In the genomic region with DNA sequence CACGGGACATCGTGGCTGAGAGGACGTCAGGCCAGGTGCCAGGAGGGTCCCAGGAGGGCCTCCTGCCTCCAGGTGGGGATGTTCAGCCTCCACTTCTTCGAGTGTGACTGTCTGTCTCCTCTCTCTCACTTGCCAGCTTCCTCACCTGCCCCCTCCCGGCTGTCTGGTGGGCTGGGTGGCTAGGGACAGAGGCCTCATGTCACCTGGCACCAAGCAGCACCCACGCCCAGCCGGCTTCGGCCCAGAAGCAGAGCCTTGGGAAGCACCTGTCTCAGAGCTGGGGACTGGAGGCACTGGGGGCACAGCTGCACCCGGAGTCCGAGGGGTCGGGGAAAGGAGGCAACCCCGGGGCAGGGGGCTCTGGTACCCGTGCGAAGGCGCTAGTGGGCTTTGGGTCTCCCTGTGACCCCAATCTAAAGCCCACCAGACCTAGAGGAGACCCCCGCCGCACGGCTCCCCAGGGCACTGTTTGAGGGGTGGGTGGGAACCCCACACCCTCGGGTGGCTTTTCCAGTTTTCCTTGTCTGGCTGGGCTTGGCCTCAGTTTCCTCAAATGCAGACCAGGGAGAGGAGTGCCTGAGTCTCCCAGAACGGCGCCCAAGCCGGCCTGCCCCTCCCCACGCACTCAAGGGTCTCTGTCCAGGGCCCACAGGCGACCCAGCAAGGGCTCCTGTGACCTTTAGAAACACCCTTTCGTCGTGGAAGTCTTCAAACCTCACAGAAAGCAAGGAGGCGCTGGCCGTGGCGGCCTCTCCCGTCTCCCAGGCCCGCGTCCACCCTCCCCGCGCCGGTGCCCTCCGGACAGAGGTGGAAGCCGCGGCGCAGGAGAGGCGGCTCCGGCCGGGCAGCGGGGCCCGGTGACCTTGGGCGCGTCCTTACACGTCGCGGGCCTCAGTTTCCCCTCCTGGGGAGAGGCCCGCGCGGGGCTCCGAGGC, we compare ENCODE assay signal across 9 cellular contexts. TPM values are rescaled to one million over a fixed set of nuclear protein-coding genes. Genes with fewer than 3 reads are reported as not detected.
DNase-seq lines count a peak whose midpoint lies in the region; ATAC-seq and TF ChIP-seq lines count a peak whose summit lies in the region.
"Had no signal": no experiment of that assay in that cellular context is flagged by ENCODE, and none has a peak within 500 bp of the region (broad histone marks: within the 10 kb centered on the region; RNA-seq: fewer than 3 reads in every experiment).

No MANE protein-coding gene starts in this region.

- WGBS in smooth muscle cell (ENCODE audit: low lambda C conversion rate): 35% methylated on average over 45 of the region's 53 CpGs

- H3K27me3 ChIP-seq in smooth muscle cell (ENCODE audit: low read depth): peaks cover 31% of the 10 kb centered on the region

- H3F3A ChIP-seq in smooth muscle cell (ENCODE audit: low read depth): no peaks in the 10 kb centered on the region

- no peaks in the 10 kb centered on the region for H3K36me3 Mint-ChIP-seq in activated CD4-positive, alpha-beta memory T cell treated with anti-CD3 and anti-CD28 coated beads, Interleukin-2, amount 10 ng/mL, durations not matched to agents 7 days and 5 days (ENCODE audit: low read depth)
- H3K36me3 Mint-ChIP-seq in activated CD4-positive, alpha-beta memory T cell treated with anti-CD3 and anti-CD28 coated beads for 36 hours: no peaks in the 10 kb centered on the region

- CTCF ChIA-PET in activated CD4-positive, alpha-beta memory T cell treated with anti-CD3 and anti-CD28 coated beads, Interleukin-2, amount 10 ng/mL, durations not matched to agents 7 days and 5 days (lab: Charles Lee): no interaction called here
- CTCF ChIA-PET in activated CD4-positive, alpha-beta memory T cell treated with anti-CD3 and anti-CD28 coated beads for 36 hours (lab: Charles Lee): interaction anchor here (0.6 to 1.3 kb wide), 5 partner anchors 11 to 122 kb away, joined by 3 to 6 read pairs (median 3); a partner anchor contains a TSS

- H3K27ac ChIP-seq in cingulate gyrus (ENCODE audit: low read depth, low read length) (peak overlapping the region; percentile 94), smooth muscle cell (ENCODE audit: low read depth) (no peak overlapping the region)

- H3K4me2 ChIP-seq in smooth muscle cell: peak overlapping the region; percentile 78

- H3K27me3 Mint-ChIP-seq in activated CD4-positive, alpha-beta memory T cell treated with anti-CD3 and anti-CD28 coated beads, Interleukin-2, amount 10 ng/mL, durations not matched to agents 7 days and 5 days: peaks cover 20% of the 10 kb centered on the region
- peaks cover 14% of the 10 kb centered on the region for H3K27me3 Mint-ChIP-seq in activated CD4-positive, alpha-beta memory T cell treated with anti-CD3 and anti-CD28 coated beads for 36 hours

- ATAC-seq in HG03108 (IDR thresholded peaks at IDR 0.05; ENCODE audit: unreplicated experiment) (no peak), HG03521 (IDR thresholded peaks at IDR 0.05; ENCODE audit: unreplicated experiment) (no peak), GM19452 (IDR thresholded peaks at IDR 0.05; ENCODE audit: unreplicated experiment) (no peak)

- no peaks in the 10 kb centered on the region for H3K4me1 ChIP-seq in smooth muscle cell (ENCODE audit: low read depth)

- H3K36me3 ChIP-seq in smooth muscle cell (ENCODE audit: low read depth): no peaks in the 10 kb centered on the region
- H3K36me3 ChIP-seq: adrenal gland had no signal

- no peaks in the 10 kb centered on the region for H3K9me3 ChIP-seq in smooth muscle cell (replicated peaks; ENCODE audit: low read depth)
- H3K9me3 ChIP-seq: adrenal gland had no signal

- H3K4me3 ChIP-seq in smooth muscle cell: peak overlapping the region; percentile 32

- H3K9ac ChIP-seq in smooth muscle cell (ENCODE audit: low read depth): no peak overlapping the region

- H3K9me3 Mint-ChIP-seq in activated CD4-positive, alpha-beta memory T cell treated with anti-CD3 and anti-CD28 coated beads, Interleukin-2, amount 10 ng/mL, durations not matched to agents 7 days and 5 days: no peaks in the 10 kb centered on the region
- H3K9me3 Mint-ChIP-seq in activated CD4-positive, alpha-beta memory T cell treated with anti-CD3 and anti-CD28 coated beads for 36 hours: no peaks in the 10 kb centered on the region

- no peaks in the 10 kb centered on the region for H3K79me2 ChIP-seq in smooth muscle cell (ENCODE audit: low read depth)

- no peak overlapping the region for H2AFZ ChIP-seq in smooth muscle cell (ENCODE audit: low read depth)

- intact Hi-C loops in activated CD4-positive, alpha-beta memory T cell treated with anti-CD3 and anti-CD28 coated beads for 36 hours (cut with micrococcal nuclease): loop anchor here (2.0 to 10.0 kb wide), 4 partner anchors 22 to 143 kb away; a partner anchor contains a TSS

- POLR2A ChIA-PET in activated CD4-positive, alpha-beta memory T cell treated with anti-CD3 and anti-CD28 coated beads, Interleukin-2, amount 10 ng/mL, durations not matched to agents 7 days and 5 days (lab: Charles Lee): interaction anchor here (0.8 kb wide), 1 partner anchor 43 kb away, joined by 3 read pairs; no protein-coding TSS in a partner anchor
- POLR2A ChIA-PET in activated CD4-positive, alpha-beta memory T cell treated with anti-CD3 and anti-CD28 coated beads for 36 hours (lab: Charles Lee): no interaction called here

- peak overlapping the region; percentile 35 for H3K4me3 Mint-ChIP-seq in activated CD4-positive, alpha-beta memory T cell treated with anti-CD3 and anti-CD28 coated beads, Interleukin-2, amount 10 ng/mL, durations not matched to agents 7 days and 5 days
- H3K4me3 Mint-ChIP-seq in activated CD4-positive, alpha-beta memory T cell treated with anti-CD3 and anti-CD28 coated beads for 36 hours: no peak overlapping the region

- no peak overlapping the region for H3K27ac Mint-ChIP-seq in activated CD4-positive, alpha-beta memory T cell treated with anti-CD3 and anti-CD28 coated beads, Interleukin-2, amount 10 ng/mL, durations not matched to agents 7 days and 5 days
- no peak overlapping the region for H3K27ac Mint-ChIP-seq in activated CD4-positive, alpha-beta memory T cell treated with anti-CD3 and anti-CD28 coated beads for 36 hours

- no peak for DNase-seq in activated CD4-positive, alpha-beta memory T cell treated with anti-CD3 and anti-CD28 coated beads, Interleukin-2, amount 10 ng/mL, durations not matched to agents 7 days and 5 days
- no peak for DNase-seq in activated CD4-positive, alpha-beta memory T cell treated with anti-CD3 and anti-CD28 coated beads for 36 hours
- DNase-seq in NCI-H2171 treated with DMSO at 0.1 percent for 48 hours (lab: John Stamatoyannopoulos, UW): peak; percentile 85
- DNase-seq in smooth muscle cell (lab: John Stamatoyannopoulos, UW; ENCODE audit: unreplicated experiment): no peak

- peaks cover 31% of the 10 kb centered on the region for H4K20me1 ChIP-seq in smooth muscle cell (ENCODE audit: low read depth)

- peaks cover 8% of the 10 kb centered on the region for H3K4me1 Mint-ChIP-seq in activated CD4-positive, alpha-beta memory T cell treated with anti-CD3 and anti-CD28 coated beads, Interleukin-2, amount 10 ng/mL, durations not matched to agents 7 days and 5 days
- H3K4me1 Mint-ChIP-seq in activated CD4-positive, alpha-beta memory T cell treated with anti-CD3 and anti-CD28 coated beads for 36 hours (ENCODE audit: low read depth): peaks cover 4% of the 10 kb centered on the region

- TF ChIP-seq CTCF in smooth muscle cell (IDR thresholded peaks at IDR 0.05; ENCODE audit: borderline replicate concordance, insufficient read depth, poor library complexity, severe bottlenecking): no peak

RNA-seq across cellular contexts. Expression of a gene that starts 0.7 kb away (rescaled TPM):
- total RNA-seq in activated CD4-positive, alpha-beta memory T cell treated with anti-CD3 and anti-CD28 coated beads, Interleukin-2, amount 10 ng/mL, durations not matched to agents 7 days and 5 days: 1 to 10 TPM; 3.1 to 3.5 TPM
- total RNA-seq in activated CD4-positive, alpha-beta memory T cell treated with anti-CD3 and anti-CD28 coated beads for 36 hours: 1 to 10 TPM in 1 of 2 experiments, under 1 TPM in 1; 1.00 to 1.0 TPM
- 0.27 and 0.81 TPM in 2 replicates for total RNA-seq in smooth muscle cell
- 0.12 and 0.49 TPM in 2 replicates for polyA plus RNA-seq in smooth muscle cell

RNA-seq across cellular contexts. Expression of a gene that starts 16.6 kb away (rescaled TPM):
- total RNA-seq in activated CD4-positive, alpha-beta memory T cell treated with anti-CD3 and anti-CD28 coated beads, Interleukin-2, amount 10 ng/mL, durations not matched to agents 7 days and 5 days: 100 to 1,000 TPM; 255 to 257 TPM
- total RNA-seq in activated CD4-positive, alpha-beta memory T cell treated with anti-CD3 and anti-CD28 coated beads for 36 hours: 100 to 1,000 TPM; 185 to 205 TPM
- 431 and 469 TPM in 2 replicates for total RNA-seq in smooth muscle cell
- polyA plus RNA-seq in smooth muscle cell: 971 and 1,057 TPM in 2 replicates

RNA-seq across cellular contexts. Expression of a gene that starts 44.3 kb away (rescaled TPM):
- total RNA-seq in activated CD4-positive, alpha-beta memory T cell treated with anti-CD3 and anti-CD28 coated beads, Interleukin-2, amount 10 ng/mL, durations not matched to agents 7 days and 5 days: 10 to 100 TPM; 44.8 to 45.1 TPM
- total RNA-seq in activated CD4-positive, alpha-beta memory T cell treated with anti-CD3 and anti-CD28 coated beads for 36 hours: 10 to 100 TPM; 71.5 to 72.5 TPM
- 15.2 and 23.8 TPM in 2 replicates for total RNA-seq in smooth muscle cell
- 65.3 and 74.2 TPM in 2 replicates for polyA plus RNA-seq in smooth muscle cell

RNA-seq across cellular contexts. Expression of a gene that starts 45.2 kb away (rescaled TPM):
- total RNA-seq in activated CD4-positive, alpha-beta memory T cell treated with anti-CD3 and anti-CD28 coated beads, Interleukin-2, amount 10 ng/mL, durations not matched to agents 7 days and 5 days: 10 to 100 TPM; 45.1 to 45.2 TPM
- 10 to 100 TPM; 27.2 to 27.4 TPM for total RNA-seq in activated CD4-positive, alpha-beta memory T cell treated with anti-CD3 and anti-CD28 coated beads for 36 hours
- total RNA-seq in smooth muscle cell: not detected in 2 replicates
- 0.23 and 0.64 TPM in 2 replicates for polyA plus RNA-seq in smooth muscle cell

RNA-seq across cellular contexts. Expression of a gene that starts 50.7 kb away (rescaled TPM):
- not detected for total RNA-seq in activated CD4-positive, alpha-beta memory T cell treated with anti-CD3 and anti-CD28 coated beads, Interleukin-2, amount 10 ng/mL, durations not matched to agents 7 days and 5 days
- under 1 TPM in 1 of 2 experiments, not detected in 1; 0.14 TPM for total RNA-seq in activated CD4-positive, alpha-beta memory T cell treated with anti-CD3 and anti-CD28 coated beads for 36 hours
- not detected in 2 replicates for total RNA-seq in smooth muscle cell
- 0.18 TPM in 2 replicates for polyA plus RNA-seq in smooth muscle cell
